14 cellular contexts compared by ENCODE assay signal in genomic region chr2:197571622-197572271, GRCh38. TPM values are rescaled to one million over a fixed set of nuclear protein-coding genes. Genes with fewer than 3 reads are reported as not detected.
DNase-seq lines count a peak whose midpoint lies in the region; ATAC-seq, FAIRE-seq and TF ChIP-seq lines count a peak whose summit lies in the region.
"Had no signal": no experiment of that assay in that cellular context is flagged by ENCODE, and none has a peak within 500 bp of the region (broad histone marks: within the 10 kb centered on the region; RNA-seq: fewer than 3 reads in every experiment).

No MANE protein-coding gene starts in this region.

- H3K4me1 ChIP-seq in hepatocyte (ENCODE audit: insufficient read depth) (no peaks in the 10 kb centered on the region), osteoblast (ENCODE audit: insufficient read depth, low read length) (peaks cover 16% of the 10 kb centered on the region)

- H3K27me3 ChIP-seq in AG04450 (ENCODE audit: control insufficient read depth, insufficient read depth, low read length) = no peaks in the 10 kb centered on the region
- no peaks in the 10 kb centered on the region for H3K27me3 ChIP-seq in bronchial epithelial cell (ENCODE audit: control insufficient read depth, insufficient read depth, low read length)
- H3K27me3 ChIP-seq in hepatocyte = no peaks in the 10 kb centered on the region
- H3K27me3 ChIP-seq in osteoblast (ENCODE audit: insufficient read depth, low read length) = no peaks in the 10 kb centered on the region
- H3K27me3 ChIP-seq: transverse colon had no signal

- H3K79me2 ChIP-seq in hepatocyte (no peaks in the 10 kb centered on the region), osteoblast (ENCODE audit: insufficient read depth, low read length) (no peaks in the 10 kb centered on the region)

- H3K4me2 ChIP-seq in hepatocyte (no peak overlapping the region), osteoblast (ENCODE audit: insufficient read depth, low read length) (no peak overlapping the region)

- TF ChIP-seq CTCF in AG04450 (IDR thresholded peaks at IDR 0.05; ENCODE audit: low read depth, low read length) = no peak
- no peak for TF ChIP-seq CTCF in bronchial epithelial cell (IDR thresholded peaks at IDR 0.05; ENCODE audit: insufficient read depth, low read length, severe bottlenecking)
- no peak for TF ChIP-seq CTCF in hepatocyte (IDR thresholded peaks at IDR 0.05; ENCODE audit: poor library complexity)
- no peak for TF ChIP-seq CTCF in osteoblast (IDR thresholded peaks at IDR 0.05; ENCODE audit: extremely low read depth, low read depth, low read length)

- peak overlapping the region; percentile 66 for H3K27ac ChIP-seq in AG04450 (ENCODE audit: low read depth, low read length)
- peak overlapping the region; percentile 23 for H3K27ac ChIP-seq in hepatocyte
- H3K27ac ChIP-seq in osteoblast (ENCODE audit: low read depth, low read length) = no peak overlapping the region
- H3K27ac ChIP-seq: coronary artery had no signal

- H2AFZ ChIP-seq in hepatocyte (no peak overlapping the region), osteoblast (ENCODE audit: low read length) (no peak overlapping the region)

- ATAC-seq in GM18907 (IDR thresholded peaks at IDR 0.05; ENCODE audit: unreplicated experiment) = no peak
- ATAC-seq: SK-N-SH treated with all-trans-retinoic acid at 6 μM for 48 hours had no signal

- WGBS in hepatocyte (ENCODE audit: low lambda C conversion rate, missing lambda C conversion rate) = 93% methylated on average over 10 of the region's 10 CpGs

- H3K9me2 ChIP-seq in hepatocyte (replicated peaks; ENCODE audit: insufficient read depth) = no peaks in the 10 kb centered on the region

- H4K20me1 ChIP-seq in hepatocyte (ENCODE audit: insufficient read depth, poor library complexity, severe bottlenecking) = no peaks in the 10 kb centered on the region
- H4K20me1 ChIP-seq in osteoblast (ENCODE audit: insufficient read depth, low read length) = no peaks in the 10 kb centered on the region

- no peak for FAIRE-seq in bronchial epithelial cell (lab: Jason Lieb, UNC)

- POLR2A ChIA-PET in AG04450 (lab: Yijun Ruan, JAX) = no interaction called here

- H3K36me3 ChIP-seq in bronchial epithelial cell (ENCODE audit: control insufficient read depth, insufficient read depth, low read length) (no peaks in the 10 kb centered on the region), hepatocyte (replicated peaks; ENCODE audit: insufficient read depth, low read depth) (no peaks in the 10 kb centered on the region), osteoblast (ENCODE audit: insufficient read depth, low read length) (no peaks in the 10 kb centered on the region)
- H3K36me3 ChIP-seq: transverse colon had no signal

- H3K9me3 ChIP-seq in AG04450 (ENCODE audit: control insufficient read depth, insufficient read depth, low read length) (peaks cover 6% of the 10 kb centered on the region), hepatocyte (ENCODE audit: low read depth) (no peaks in the 10 kb centered on the region), osteoblast (ENCODE audit: low read depth, low read length) (no peaks in the 10 kb centered on the region)
- H3K9me3 ChIP-seq: transverse colon had no signal

- CTCF ChIA-PET in AG04450 (lab: Charles Lee) = interaction anchor here (0.7 kb wide), 1 partner anchor 28 kb away, joined by 3 read pairs; no protein-coding TSS in a partner anchor

- H3K4me3 ChIP-seq in AG04450 (ENCODE audit: low read depth, low read length) (no peak overlapping the region), bronchial epithelial cell (ENCODE audit: low read depth, low read length) (no peak overlapping the region), hepatocyte (no peak overlapping the region), osteoblast (ENCODE audit: insufficient read depth, low read length) (no peak overlapping the region)
- H3K4me3 ChIP-seq: coronary artery, transverse colon had no signal

- DNase-seq in AG04450 (ENCODE audit: low read depth, low spot score) (peak; percentile 33), HCEC 1CT (peak; percentile 64), bronchial epithelial cell (ENCODE audit: low read depth) (peak; percentile 29), hepatocyte (ENCODE audit: low spot score) (no peak), NCI-H146 (lab: John Stamatoyannopoulos, UW) (no peak), GOT3 (lab: John Stamatoyannopoulos, UW) (no peak), osteoblast (ENCODE audit: insufficient read length, low spot score, missing footprints) (no peak)
- DNase-seq: activated CD4-positive, alpha-beta T cell treated with anti-CD3 and anti-CD28 coated beads for 4 hours; CD4-positive, alpha-beta T cell; hypothalamus; transverse colon had no signal

RNA-seq across cellular contexts. Expression of gene MOB4, which starts 55.9 kb away (rescaled TPM):
- 36.1 and 58.9 TPM in 2 replicates for polyA plus RNA-seq in AG04450 (2011; rRNA removed)
- polyA minus RNA-seq in AG04450 (2011; rRNA and poly(A)+ RNA removed) = 10.1 and 20.2 TPM in 2 replicates
- total RNA-seq in bronchial epithelial cell = 15.0 and 22.1 TPM in 2 replicates
- 44.0 and 50.1 TPM in 2 replicates for total RNA-seq in hepatocyte
- 42.2 and 44.1 TPM in 2 replicates for polyA plus RNA-seq in hepatocyte
- 26.4 and 33.3 TPM in 2 replicates for total RNA-seq in osteoblast

Comparison
In these comparisons a context has a peak if more than half of its experiments do, and no peak if none do; other contexts are left out.
1. DNase-seq: peak in AG04450 (single experiment), HCEC 1CT (single experiment) and bronchial epithelial cell (single experiment); none in hepatocyte (single experiment), NCI-H146 (single experiment), GOT3 (single experiment) and osteoblast (single experiment).